ENCODE assay signal across 8 cellular contexts in the genomic region with DNA sequence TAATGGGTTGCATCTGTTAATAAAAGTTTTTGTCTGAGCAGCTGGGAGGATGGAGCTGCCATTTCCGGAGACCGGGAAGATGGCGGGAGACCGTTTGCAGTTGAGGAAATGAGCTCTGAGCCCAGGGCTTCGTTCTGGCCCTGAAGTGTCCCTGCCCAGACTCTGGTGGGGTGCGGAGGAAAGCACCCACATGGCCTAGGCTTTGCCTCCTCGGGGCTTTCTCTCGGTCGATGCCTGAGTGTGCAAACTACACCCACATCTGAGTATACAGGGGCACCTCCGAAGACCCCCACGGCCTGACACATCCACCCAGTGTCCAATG. TPM values are rescaled to one million over a fixed set of nuclear protein-coding genes. Genes with fewer than 3 reads are reported as not detected.
A peak's percentile ranks its signal among the peaks of the same experiment; 100 is the strongest.
DNase-seq lines count a peak whose midpoint lies in the region; ATAC-seq and TF ChIP-seq lines count a peak whose summit lies in the region.

No MANE protein-coding gene starts in this region.

- H3K4me3 ChIP-seq in GM08714 (ENCODE audit: low read length) (peak overlapping the region; percentile 64; the same call in 1 of the 2 replicates), thoracic aorta (peak overlapping the region; percentile 72)

- CTCF ChIA-PET in activated CD4-positive, alpha-beta memory T cell treated with anti-CD3 and anti-CD28 coated beads, Interleukin-2, amount 10 ng/mL, durations not matched to agents 7 days and 5 days (lab: Charles Lee), result interaction anchor here (1.1 to 6.1 kb wide), 17 partner anchors 8 to 272 kb away, joined by 3 to 190 read pairs (median 11); partner anchors contain the start of genes MRI1 and ZSWIM4

- H3K9me3 ChIP-seq in thoracic aorta, result no peaks in the 10 kb centered on the region

- no peaks in the 10 kb centered on the region for H3K9me3 Mint-ChIP-seq in activated CD4-positive, alpha-beta memory T cell treated with anti-CD3 and anti-CD28 coated beads, Interleukin-2, amount 10 ng/mL, durations not matched to agents 7 days and 5 days
- peaks cover 0 to 1% (median 0%) of the 10 kb centered on the region in 6 donors for H3K9me3 Mint-ChIP-seq in immature natural killer cell

- H3K27ac ChIP-seq in thoracic aorta, result peak overlapping the region; percentile 90 to 93

- H3K27me3 Mint-ChIP-seq in activated CD4-positive, alpha-beta memory T cell treated with anti-CD3 and anti-CD28 coated beads, Interleukin-2, amount 10 ng/mL, durations not matched to agents 7 days and 5 days, result peaks cover 21% of the 10 kb centered on the region
- H3K27me3 Mint-ChIP-seq in immature natural killer cell (ENCODE audit: low read depth in 3 of 3), result peaks cover 10 to 23% (median 22%) of the 10 kb centered on the region in 3 donors

- no peaks in the 10 kb centered on the region for H3K36me3 Mint-ChIP-seq in activated CD4-positive, alpha-beta memory T cell treated with anti-CD3 and anti-CD28 coated beads, Interleukin-2, amount 10 ng/mL, durations not matched to agents 7 days and 5 days (ENCODE audit: low read depth)
- H3K36me3 Mint-ChIP-seq in immature natural killer cell, result no peaks in the 10 kb centered on the region

- intact Hi-C loops in posterior cingulate gyrus (cut with DNase I), result no loop called here

- H3K4me3 Mint-ChIP-seq in activated CD4-positive, alpha-beta memory T cell treated with anti-CD3 and anti-CD28 coated beads, Interleukin-2, amount 10 ng/mL, durations not matched to agents 7 days and 5 days, result peak overlapping the region; percentile 89
- peak overlapping the region; percentile 92 to 97 (median 94) for H3K4me3 Mint-ChIP-seq in immature natural killer cell

- H3K36me3 ChIP-seq in thoracic aorta, result no peaks in the 10 kb centered on the region

- H3K27me3 ChIP-seq in thoracic aorta (replicated peaks; ENCODE audit: insufficient read depth), result no peaks in the 10 kb centered on the region

- H3K4me1 Mint-ChIP-seq in activated CD4-positive, alpha-beta memory T cell treated with anti-CD3 and anti-CD28 coated beads, Interleukin-2, amount 10 ng/mL, durations not matched to agents 7 days and 5 days, result peaks cover 45% of the 10 kb centered on the region
- peaks cover 27 to 31% of the 10 kb centered on the region in 2 donors for H3K4me1 Mint-ChIP-seq in immature natural killer cell

- ATAC-seq in HG02588 (IDR thresholded peaks at IDR 0.05; ENCODE audit: unreplicated experiment) (peak; percentile 28), thoracic aorta (ENCODE audit: insufficient number of reproducible peaks, low FRiP score, low read depth) (no peak)

- peaks cover 7 to 31% of the 10 kb centered on the region in 2 donors for H3K4me1 ChIP-seq in thoracic aorta (ENCODE audit: control insufficient read depth in 1 of 2, low read depth in 2 of 2)

- H3K27ac Mint-ChIP-seq in activated CD4-positive, alpha-beta memory T cell treated with anti-CD3 and anti-CD28 coated beads, Interleukin-2, amount 10 ng/mL, durations not matched to agents 7 days and 5 days, result peak overlapping the region; percentile 89
- H3K27ac Mint-ChIP-seq in immature natural killer cell, result peak overlapping the region; percentile 96 to 100 (median 98)

- DNase-seq in activated CD4-positive, alpha-beta memory T cell treated with anti-CD3 and anti-CD28 coated beads, Interleukin-2, amount 10 ng/mL, durations not matched to agents 7 days and 5 days, result no peak
- DNase-seq in immature natural killer cell (no peak), thoracic aorta (ENCODE audit: low spot score) (no peak), foreskin melanocyte (no peak), NCI-H2081 treated with DMSO at 0.1 percent for 48 hours (lab: John Stamatoyannopoulos, UW) (no peak), posterior cingulate gyrus (no peak)

- TF ChIP-seq CTCF in thoracic aorta (IDR thresholded peaks at IDR 0.05), result no peak

- POLR2A ChIA-PET in activated CD4-positive, alpha-beta memory T cell treated with anti-CD3 and anti-CD28 coated beads, Interleukin-2, amount 10 ng/mL, durations not matched to agents 7 days and 5 days (lab: Charles Lee), result interaction anchor here (0.5 to 5.4 kb wide), 11 partner anchors 8 to 284 kb away, joined by 3 to 66 read pairs (median 12); partner anchors contain the start of genes C19orf53 and ZSWIM4

RNA-seq across cellular contexts. Expression of gene NANOS3, which starts 15.6 kb away (rescaled TPM):
- total RNA-seq in activated CD4-positive, alpha-beta memory T cell treated with anti-CD3 and anti-CD28 coated beads, Interleukin-2, amount 10 ng/mL, durations not matched to agents 7 days and 5 days, result under 1 TPM; 0.65 to 0.95 TPM
- polyA plus RNA-seq in immature natural killer cell, result not detected
- not detected for total RNA-seq in thoracic aorta

RNA-seq across cellular contexts. Expression of gene BRME1, which starts 44.6 kb away (rescaled TPM):
- total RNA-seq in activated CD4-positive, alpha-beta memory T cell treated with anti-CD3 and anti-CD28 coated beads, Interleukin-2, amount 10 ng/mL, durations not matched to agents 7 days and 5 days, result 1 to 10 TPM; 3.8 to 4.4 TPM
- 10 to 100 TPM in 1 of 3 donors, 1 to 10 TPM in 2; 2.7 to 12.2 (median 6.9) TPM for polyA plus RNA-seq in immature natural killer cell
- total RNA-seq in thoracic aorta, result 1 to 10 TPM in 1 of 2 donors, not detected in 1; 3.7 TPM

RNA-seq across cellular contexts. Expression of gene CC2D1A, which starts 44.6 kb away (rescaled TPM):
- total RNA-seq in activated CD4-positive, alpha-beta memory T cell treated with anti-CD3 and anti-CD28 coated beads, Interleukin-2, amount 10 ng/mL, durations not matched to agents 7 days and 5 days, result 10 to 100 TPM; 30.6 to 32.7 TPM
- 10 to 100 TPM in 1 of 3 donors, 1 to 10 TPM in 2; 1.5 to 19.2 (median 5.8) TPM for polyA plus RNA-seq in immature natural killer cell
- total RNA-seq in thoracic aorta, result 10 to 100 TPM; 29.5 to 38.7 TPM
